In genomic region chr13:60163525-60164471, GRCh38 we compare ENCODE assay signal across 8 cellular contexts. TPM values are rescaled to one million over a fixed set of nuclear protein-coding genes. Genes with fewer than 3 reads are reported as not detected.
DNase-seq lines count a peak whose midpoint lies in the region; ATAC-seq and TF ChIP-seq lines count a peak whose summit lies in the region.

A gene with protein sequence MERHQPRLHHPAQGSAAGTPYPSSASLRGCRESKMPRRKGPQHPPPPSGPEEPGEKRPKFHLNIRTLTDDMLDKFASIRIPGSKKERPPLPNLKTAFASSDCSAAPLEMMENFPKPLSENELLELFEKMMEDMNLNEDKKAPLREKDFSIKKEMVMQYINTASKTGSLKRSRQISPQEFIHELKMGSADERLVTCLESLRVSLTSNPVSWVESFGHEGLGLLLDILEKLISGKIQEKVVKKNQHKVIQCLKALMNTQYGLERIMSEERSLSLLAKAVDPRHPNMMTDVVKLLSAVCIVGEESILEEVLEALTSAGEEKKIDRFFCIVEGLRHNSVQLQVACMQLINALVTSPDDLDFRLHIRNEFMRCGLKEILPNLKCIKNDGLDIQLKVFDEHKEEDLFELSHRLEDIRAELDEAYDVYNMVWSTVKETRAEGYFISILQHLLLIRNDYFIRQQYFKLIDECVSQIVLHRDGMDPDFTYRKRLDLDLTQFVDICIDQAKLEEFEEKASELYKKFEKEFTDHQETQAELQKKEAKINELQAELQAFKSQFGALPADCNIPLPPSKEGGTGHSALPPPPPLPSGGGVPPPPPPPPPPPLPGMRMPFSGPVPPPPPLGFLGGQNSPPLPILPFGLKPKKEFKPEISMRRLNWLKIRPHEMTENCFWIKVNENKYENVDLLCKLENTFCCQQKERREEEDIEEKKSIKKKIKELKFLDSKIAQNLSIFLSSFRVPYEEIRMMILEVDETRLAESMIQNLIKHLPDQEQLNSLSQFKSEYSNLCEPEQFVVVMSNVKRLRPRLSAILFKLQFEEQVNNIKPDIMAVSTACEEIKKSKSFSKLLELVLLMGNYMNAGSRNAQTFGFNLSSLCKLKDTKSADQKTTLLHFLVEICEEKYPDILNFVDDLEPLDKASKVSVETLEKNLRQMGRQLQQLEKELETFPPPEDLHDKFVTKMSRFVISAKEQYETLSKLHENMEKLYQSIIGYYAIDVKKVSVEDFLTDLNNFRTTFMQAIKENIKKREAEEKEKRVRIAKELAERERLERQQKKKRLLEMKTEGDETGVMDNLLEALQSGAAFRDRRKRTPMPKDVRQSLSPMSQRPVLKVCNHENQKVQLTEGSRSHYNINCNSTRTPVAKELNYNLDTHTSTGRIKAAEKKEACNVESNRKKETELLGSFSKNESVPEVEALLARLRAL (minus strand): TSS chr13:60163928. CDS start chr13:60163766, 162 bp downstream.

- H3K27ac ChIP-seq in RWPE2 (ENCODE audit: poor library complexity, severe bottlenecking): peak within 1 kb of the TSS; percentile 80

- ATAC-seq in RWPE2 (ENCODE audit: low read depth) (peak; percentile 99), natural killer cell (peak; percentile 99 to 100 (median 99))

- peaks cover 20% of the 10 kb centered on the region for H3K36me3 ChIP-seq in RWPE2 (ENCODE audit: low read depth)

- no peaks in the 10 kb centered on the region for H3K27me3 Mint-ChIP-seq in activated T-helper 2 cell treated with anti-CD3 and anti-CD28 coated beads, Interferon-gamma antibody, Interleukin-2, Interleukin-4, amounts not matched to agents 10 μg/mL and 5 μg/mL and 100 μg/mL, durations not matched to agents 14 hours and 24 hours and 36 hours (ENCODE audit: low read depth)
- peaks cover 5 to 8% of the 10 kb centered on the region in 2 donors for H3K27me3 Mint-ChIP-seq in natural killer cell (ENCODE audit: low read depth in 2 of 2)

- H3K36me3 Mint-ChIP-seq in activated T-helper 2 cell treated with anti-CD3 and anti-CD28 coated beads, Interferon-gamma antibody, Interleukin-2, Interleukin-4, amounts not matched to agents 10 μg/mL and 5 μg/mL and 100 μg/mL, durations not matched to agents 14 hours and 24 hours and 36 hours (ENCODE audit: low read depth): peaks cover 24% of the 10 kb centered on the region
- no peaks in the 10 kb centered on the region for H3K36me3 Mint-ChIP-seq in natural killer cell

- TF ChIP-seq CTCF in RWPE2 (IDR thresholded peaks at IDR 0.05; ENCODE audit: poor library complexity, severe bottlenecking) (no peak), fibroblast of mammary gland (conservative IDR thresholded peaks at IDR 0.05; ENCODE audit: control insufficient read depth, insufficient read depth, low read depth, low read length) (no peak), natural killer cell (IDR thresholded peaks at IDR 0.05) (no peak)

- peaks cover 8% of the 10 kb centered on the region for H3K9me3 Mint-ChIP-seq in activated T-helper 2 cell treated with anti-CD3 and anti-CD28 coated beads, Interferon-gamma antibody, Interleukin-2, Interleukin-4, amounts not matched to agents 10 μg/mL and 5 μg/mL and 100 μg/mL, durations not matched to agents 14 hours and 24 hours and 36 hours
- no peaks in the 10 kb centered on the region for H3K9me3 Mint-ChIP-seq in natural killer cell

- peak within 1 kb of the TSS; percentile 92 for H3K27ac Mint-ChIP-seq in activated T-helper 2 cell treated with anti-CD3 and anti-CD28 coated beads, Interferon-gamma antibody, Interleukin-2, Interleukin-4, amounts not matched to agents 10 μg/mL and 5 μg/mL and 100 μg/mL, durations not matched to agents 14 hours and 24 hours and 36 hours
- H3K27ac Mint-ChIP-seq in natural killer cell: peak within 1 kb of the TSS; percentile 86 to 94

- peak within 1 kb of the TSS; percentile 96 for H3K4me3 Mint-ChIP-seq in activated T-helper 2 cell treated with anti-CD3 and anti-CD28 coated beads, Interferon-gamma antibody, Interleukin-2, Interleukin-4, amounts not matched to agents 10 μg/mL and 5 μg/mL and 100 μg/mL, durations not matched to agents 14 hours and 24 hours and 36 hours (ENCODE audit: low read depth)
- peak within 1 kb of the TSS; percentile 94 for H3K4me3 Mint-ChIP-seq in natural killer cell

- no peaks in the 10 kb centered on the region for H3K9me3 ChIP-seq in RWPE2 (ENCODE audit: severe bottlenecking)

- peak within 1 kb of the TSS; percentile 92 for H3K4me3 ChIP-seq in RWPE2 (ENCODE audit: severe bottlenecking)
- H3K4me3 ChIP-seq in fibroblast of mammary gland (ENCODE audit: control insufficient read depth, low read depth, low read length): peak within 1 kb of the TSS; percentile 94

- peaks cover 38% of the 10 kb centered on the region for H3K4me1 Mint-ChIP-seq in activated T-helper 2 cell treated with anti-CD3 and anti-CD28 coated beads, Interferon-gamma antibody, Interleukin-2, Interleukin-4, amounts not matched to agents 10 μg/mL and 5 μg/mL and 100 μg/mL, durations not matched to agents 14 hours and 24 hours and 36 hours (ENCODE audit: low read depth)
- peaks cover 21 to 27% of the 10 kb centered on the region in 2 donors for H3K4me1 Mint-ChIP-seq in natural killer cell

- DNase-seq in EL: peak; percentile 96
- peak; percentile 88 for DNase-seq in H4 (ENCODE audit: low spot score)
- peak; percentile 94 for DNase-seq in LoVo (ENCODE audit: low spot score)
- DNase-seq in RWPE2 (ENCODE audit: low spot score): peak; percentile 93
- peak; percentile 93 for DNase-seq in activated T-helper 2 cell treated with anti-CD3 and anti-CD28 coated beads, Interferon-gamma antibody, Interleukin-2, Interleukin-4, amounts not matched to agents 10 μg/mL and 5 μg/mL and 100 μg/mL, durations not matched to agents 14 hours and 24 hours and 36 hours (ENCODE audit: low spot score)
- DNase-seq in fibroblast of mammary gland (ENCODE audit: low read depth): peak; percentile 93
- DNase-seq in natural killer cell: peak; percentile 91
- peak; percentile 92 for DNase-seq in stimulated activated naive CD4-positive, alpha-beta T cell treated with Interleukin-2 at 50 U/mL for 16 hours (lab: John Stamatoyannopoulos, UW)

- H3K4me1 ChIP-seq in RWPE2 (ENCODE audit: insufficient read depth, poor library complexity, severe bottlenecking): peaks cover 13% of the 10 kb centered on the region

- intact Hi-C loops in activated T-helper 2 cell treated with anti-CD3 and anti-CD28 coated beads, Interferon-gamma antibody, Interleukin-2, Interleukin-4, amounts not matched to agents 10 μg/mL and 5 μg/mL and 100 μg/mL, durations not matched to agents 14 hours and 24 hours and 36 hours (cut with micrococcal nuclease): loop anchor here (1.0 to 5.0 kb wide), 4 partner anchors 29 to 233 kb away; no protein-coding TSS in a partner anchor
- intact Hi-C loops in natural killer cell (cut with micrococcal nuclease): loop anchor here (1.0 kb wide), 1 partner anchor 233 kb away; no protein-coding TSS in a partner anchor

- no peaks in the 10 kb centered on the region for H3K27me3 ChIP-seq in RWPE2 (ENCODE audit: insufficient read depth, poor library complexity, severe bottlenecking)

RNA-seq across cellular contexts. Expression of the gene that starts here (rescaled TPM):
- total RNA-seq in H4 (2014; rRNA removed; shearing (Covaris generic)): 6.7 and 7.8 TPM in 2 replicates
- total RNA-seq in activated T-helper 2 cell treated with anti-CD3 and anti-CD28 coated beads, Interferon-gamma antibody, Interleukin-2, Interleukin-4, amounts not matched to agents 10 μg/mL and 5 μg/mL and 100 μg/mL, durations not matched to agents 14 hours and 24 hours and 36 hours: 30.1 and 30.8 TPM in 2 replicates
- 1 to 10 TPM in 1 of 3 donors, under 1 TPM in 2; 0.54 to 1.0 (median 0.98) TPM for total RNA-seq in natural killer cell

Comparison
In these comparisons a context has a peak if more than half of its experiments do, and no peak if none do; other contexts are left out.
1. Peak in every context shown above with its lines: DNase-seq, ATAC-seq, H3K4me3 ChIP-seq and H3K27ac ChIP-seq.